ENCODE assay signal across 32 cellular contexts in genomic region chr3:169827712-169828111, GRCh38. TPM values are rescaled to one million over a fixed set of nuclear protein-coding genes. Genes with fewer than 3 reads are reported as not detected.
"Had no signal": no experiment of that assay in that cellular context is flagged by ENCODE, and none has a peak within 500 bp of the region (broad histone marks: within the 10 kb centered on the region; RNA-seq: fewer than 3 reads in every experiment).

No MANE protein-coding gene starts in this region.

- H3K36me3 ChIP-seq: ascending aorta, cardiac muscle cell, WERI-Rb-1 had no signal

- H3K9me3 ChIP-seq: ascending aorta had no signal

- H3K4me3 ChIP-seq: ascending aorta, cardiac muscle cell had no signal

- ATAC-seq: activated CD4-positive, alpha-beta T cell treated with anti-CD3 and anti-CD28 coated beads for 36 hours; activated CD4-positive, CD25-positive, alpha-beta regulatory T cell treated with anti-CD3 and anti-CD28 coated beads, Interleukin-2, amount 50 U/mL, for 24 hours; activated CD8-positive, alpha-beta memory T cell treated with anti-CD3 and anti-CD28 coated beads, Interleukin-2, amount 10 ng/mL, durations not matched to agents 7 days and 5 days; activated CD8-positive, alpha-beta T cell treated with anti-CD3 and anti-CD28 coated beads, Interleukin-2, amount 10 ng/mL, durations not matched to agents 7 days and 5 days; activated naive CD8-positive, alpha-beta T cell treated with anti-CD3 and anti-CD28 coated beads, Interleukin-2, amount 50 U/mL, for 24 hours; WTC11 had no signal

- H3K4me1 ChIP-seq: ascending aorta had no signal

- DNase-seq: activated CD4-positive, alpha-beta memory T cell treated with anti-CD3 and anti-CD28 coated beads, Interleukin-2, amount 10 ng/mL, durations not matched to agents 7 days and 5 days; activated CD4-positive, alpha-beta T cell treated with anti-CD3 and anti-CD28 coated beads for 1 hour; activated CD4-positive, alpha-beta T cell treated with anti-CD3 and anti-CD28 coated beads for 36 hours; activated CD4-positive, alpha-beta T cell treated with anti-CD3 and anti-CD28 coated beads for 48 hours; activated CD4-positive, alpha-beta T cell treated with anti-CD3 and anti-CD28 coated beads, Interleukin-2, amount 10 ng/mL, durations not matched to agents 7 days and 5 days; activated CD4-positive, alpha-beta T cell treated with anti-CD3 and anti-CD28 coated beads, Interleukin-2, amount 50 U/mL, for 48 hours; activated CD4-positive, CD25-positive, alpha-beta regulatory T cell; activated CD8-positive, alpha-beta memory T cell treated with anti-CD3 and anti-CD28 coated beads for 24 hours; activated CD8-positive, alpha-beta memory T cell treated with anti-CD3 and anti-CD28 coated beads, Interleukin-2, amount 10 ng/mL, durations not matched to agents 7 days and 5 days; activated CD8-positive, alpha-beta memory T cell treated with anti-CD3 and anti-CD28 coated beads, Interleukin-2, amount 50 U/mL, for 48 hours; activated CD8-positive, alpha-beta T cell treated with anti-CD3 and anti-CD28 coated beads, Interleukin-2, amount 10 ng/mL, durations not matched to agents 7 days and 5 days; activated effector memory CD4-positive, alpha-beta T cell treated with Interleukin-2 at 50 U/mL for 16 hours; activated gamma-delta T cell; activated naive CD4-positive, alpha-beta T cell treated with anti-CD3 and anti-CD28 coated beads, Interleukin-2, amount 10 ng/mL, durations not matched to agents 7 days and 5 days; activated naive CD4-positive, alpha-beta T cell treated with Interleukin-2 at 50 U/mL for 16 hours; activated naive CD8-positive, alpha-beta T cell treated with anti-CD3 and anti-CD28 coated beads, Interleukin-2, amount 10 ng/mL, durations not matched to agents 7 days and 5 days; activated naive CD8-positive, alpha-beta T cell treated with anti-CD3 and anti-CD28 coated beads, Interleukin-2, amount 50 U/mL, for 24 hours; activated T-cell treated with anti-CD3 and anti-CD28 coated beads, Interleukin-2, amount 50 U/mL, for 24 hours; activated T-cell treated with anti-CD3 and anti-CD28 coated beads, Interleukin-2, amount 50 U/mL, for 48 hours; amygdala; anterior cingulate cortex; caudate nucleus; cerebellar nuclear complex; T-helper 2 cell; T-helper 9 cell; WERI-Rb-1 had no signal

- H3K27me3 ChIP-seq: ascending aorta, cardiac muscle cell had no signal

- H3K27ac ChIP-seq: ascending aorta, cardiac muscle cell, WERI-Rb-1 had no signal

RNA-seq across cellular contexts. Expression of gene LRRIQ4, which starts 15.0 kb away (rescaled TPM):
- total RNA-seq: activated CD4-positive, alpha-beta memory T cell treated with anti-CD3 and anti-CD28 coated beads, Interleukin-2, amount 10 ng/mL, durations not matched to agents 7 days and 5 days; activated CD4-positive, alpha-beta T cell treated with anti-CD3 and anti-CD28 coated beads, Interleukin-2, amount 10 ng/mL, durations not matched to agents 7 days and 5 days; ascending aorta; bronchial epithelial cell; chondrocyte had no signal

RNA-seq across cellular contexts. Expression of gene LRRC31, which starts 42.0 kb away (rescaled TPM):
- total RNA-seq: activated CD4-positive, alpha-beta memory T cell treated with anti-CD3 and anti-CD28 coated beads, Interleukin-2, amount 10 ng/mL, durations not matched to agents 7 days and 5 days; activated CD4-positive, alpha-beta T cell treated with anti-CD3 and anti-CD28 coated beads for 36 hours; activated CD4-positive, alpha-beta T cell treated with anti-CD3 and anti-CD28 coated beads, Interleukin-2, amount 10 ng/mL, durations not matched to agents 7 days and 5 days; activated CD8-positive, alpha-beta memory T cell treated with anti-CD3 and anti-CD28 coated beads, Interleukin-2, amount 10 ng/mL, durations not matched to agents 7 days and 5 days; activated CD8-positive, alpha-beta T cell treated with anti-CD3 and anti-CD28 coated beads, Interleukin-2, amount 10 ng/mL, durations not matched to agents 7 days and 5 days; activated naive CD8-positive, alpha-beta T cell treated with anti-CD3 and anti-CD28 coated beads, Interleukin-2, amount 10 ng/mL, durations not matched to agents 7 days and 5 days; ascending aorta; bronchial epithelial cell; cardiac muscle cell; chondrocyte; WTC11 had no signal
